23 cellular contexts compared by ENCODE assay signal in the genomic region with DNA sequence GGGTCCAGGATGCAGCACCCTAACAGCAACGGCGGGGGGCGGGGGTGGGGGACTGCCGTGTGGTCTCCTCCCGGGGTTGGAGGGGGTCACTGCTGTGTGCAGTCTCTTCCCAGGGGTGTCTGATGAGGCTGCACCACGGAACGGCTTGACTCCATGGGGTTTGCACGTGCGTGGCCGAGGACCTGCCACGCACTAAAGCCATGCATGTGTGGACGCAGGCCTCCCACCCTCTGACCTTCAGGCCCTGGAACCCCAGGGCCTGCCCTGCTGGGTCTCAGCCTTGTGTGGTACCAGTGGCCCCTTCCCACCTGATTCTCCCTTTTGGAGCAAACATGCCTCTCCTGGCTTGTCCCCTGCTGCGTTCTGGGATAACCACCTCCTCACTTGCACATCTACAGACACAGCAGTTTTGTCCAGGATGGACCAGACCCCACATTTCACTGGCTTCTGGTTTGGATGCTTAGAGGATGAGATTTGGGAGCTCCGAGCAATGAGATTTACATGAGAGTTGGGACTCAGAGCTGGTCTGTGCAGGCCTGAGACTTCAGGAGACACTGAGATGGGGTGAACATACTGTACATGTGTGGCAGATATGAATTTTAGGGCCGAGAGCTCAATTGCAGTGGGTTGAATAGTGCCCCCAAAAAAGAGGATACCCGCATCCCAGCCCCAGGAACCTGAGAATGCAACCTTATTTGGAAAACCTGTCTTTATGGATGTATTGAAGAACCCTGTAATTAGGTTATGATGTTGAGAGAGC. TPM values are rescaled to one million over a fixed set of nuclear protein-coding genes. Genes with fewer than 3 reads are reported as not detected.
A peak's percentile ranks its signal among the peaks of the same experiment; 100 is the strongest.
DNase-seq lines count a peak whose midpoint lies in the region; ATAC-seq, FAIRE-seq and TF ChIP-seq lines count a peak whose summit lies in the region.
"Had no signal": no experiment of that assay in that cellular context is flagged by ENCODE, and none has a peak within 500 bp of the region (broad histone marks: within the 10 kb centered on the region; RNA-seq: fewer than 3 reads in every experiment).

No MANE protein-coding gene starts in this region.

- H3K27me3 Mint-ChIP-seq in activated naive CD4-positive, alpha-beta T cell treated with anti-CD3 and anti-CD28 coated beads, Interleukin-2, amount 50 U/mL, for 24 hours: no peaks in the 10 kb centered on the region
- peaks cover 5% of the 10 kb centered on the region for H3K27me3 Mint-ChIP-seq in neural progenitor cell (ENCODE audit: insufficient read depth, low read depth)
- H3K27me3 Mint-ChIP-seq: CD4-positive, alpha-beta T cell had no signal

- no peaks in the 10 kb centered on the region for H3K4me1 Mint-ChIP-seq in activated naive CD4-positive, alpha-beta T cell treated with anti-CD3 and anti-CD28 coated beads, Interleukin-2, amount 50 U/mL, for 24 hours
- peaks cover 2% of the 10 kb centered on the region for H3K4me1 Mint-ChIP-seq in neural progenitor cell
- H3K4me1 Mint-ChIP-seq: GM23338 had no signal

- H2BK20ac ChIP-seq in H1 (ENCODE audit: low read length): no peak overlapping the region

- no peak overlapping the region for H2BK15ac ChIP-seq in H1 (ENCODE audit: low read length)

- no peaks in the 10 kb centered on the region for H3K27me3 ChIP-seq in H7 (ENCODE audit: control insufficient read depth, insufficient read depth, low read length)
- H3K27me3 ChIP-seq in H1 (replicated peaks in 1 of 4; ENCODE audit: control insufficient read depth in 3 of 4, extremely low read depth in 1 of 4, insufficient read depth in 3 of 4, low read length in 3 of 4): no peaks in the 10 kb centered on the region
- no peaks in the 10 kb centered on the region for H3K27me3 ChIP-seq in neural progenitor cell

- H2AFZ ChIP-seq in H1 (ENCODE audit: low read length) (no peak overlapping the region), neural progenitor cell (replicated peaks) (no peak overlapping the region)
- H2AFZ ChIP-seq: GM23338 had no signal

- WGBS in H1 (ENCODE audit: extremely low coverage in 1 of 2, insufficient coverage in 1 of 2, insufficient read length in 1 of 2, insufficient replicate concordance in 2 of 2, low coverage in 1 of 2, low lambda C conversion rate in 2 of 2, missing lambda C conversion rate in 1 of 2), 2 experiments: 85% methylated on average over 10 of the region's 16 CpGs; no CpG with 5 or more reads in 1 of the 2 experiments

- H4K5ac ChIP-seq in H1 (ENCODE audit: insufficient read length, low read depth, low read length): no peak overlapping the region

- no peak for TF ChIP-seq EP300 in H1 (IDR thresholded peaks at IDR 0.05; ENCODE audit: borderline replicate concordance in 1 of 2, low read depth in 2 of 2, low read length in 2 of 2)

- no peak for FAIRE-seq in H1 (lab: Jason Lieb, UNC)
- FAIRE-seq: A549, GM12878 had no signal

- H4K8ac ChIP-seq in H1 (ENCODE audit: extremely low read depth, insufficient read depth, low read length): no peak overlapping the region

- no peak overlapping the region for H3K4me3 Mint-ChIP-seq in activated naive CD4-positive, alpha-beta T cell treated with anti-CD3 and anti-CD28 coated beads, Interleukin-2, amount 50 U/mL, for 24 hours
- no peak overlapping the region for H3K4me3 Mint-ChIP-seq in neural progenitor cell
- H3K4me3 Mint-ChIP-seq: CD4-positive, alpha-beta T cell; GM23338 had no signal

- no peak overlapping the region for H2BK5ac ChIP-seq in H1 (ENCODE audit: low read depth, low read length)

- peaks cover 2% of the 10 kb centered on the region; the same call in 1 of the 2 replicates for H3K36me3 ChIP-seq in H7 (replicated peaks; ENCODE audit: control insufficient read depth, insufficient read depth, low read length)
- peaks cover 0 to 19% (median 8%) of the 10 kb centered on the region in 4 experiments; a peak in 4 of 8 replicates for H3K36me3 ChIP-seq in H1 (ENCODE audit: control insufficient read depth in 2 of 4, insufficient read depth in 4 of 4, low read length in 3 of 4)
- no peaks in the 10 kb centered on the region for H3K36me3 ChIP-seq in neural progenitor cell

- no peak for DNase-seq in activated naive CD4-positive, alpha-beta T cell treated with Interleukin-2 at 50 U/mL for 16 hours
- DNase-seq in H7: peak; percentile 49
- DNase-seq in H1 (ENCODE audit: low read depth in 1 of 2, low spot score in 2 of 2): no peak
- DNase-seq in neural progenitor cell (ENCODE audit: low spot score): no peak
- no peak for DNase-seq in NCI-H187 (lab: John Stamatoyannopoulos, UW)
- no peak for DNase-seq in SW480 (ENCODE audit: low spot score)
- DNase-seq: Caco-2; CD4-positive, alpha-beta T cell; EL; KG1; MV-4-11; NCI-H1694 treated with DMSO at 0.1 percent for 48 hours; NCI-H2107; NCI-H2227 treated with DMSO at 0.1 percent for 48 hours; NCI-H510A treated with DMSO at 0.1 percent for 48 hours; NCI-H774; SIG-M5 had no signal

- H3K36me3 Mint-ChIP-seq in activated naive CD4-positive, alpha-beta T cell treated with anti-CD3 and anti-CD28 coated beads, Interleukin-2, amount 50 U/mL, for 24 hours: no peaks in the 10 kb centered on the region
- H3K36me3 Mint-ChIP-seq in neural progenitor cell: no peaks in the 10 kb centered on the region

- H3K79me1 ChIP-seq in H1 (ENCODE audit: low read depth, low read length): peaks cover 7% of the 10 kb centered on the region

- no peak overlapping the region for H2BK12ac ChIP-seq in H1 (ENCODE audit: low read depth, low read length)

- H3K4me3 ChIP-seq in H7 (ENCODE audit: insufficient read depth, low read depth, low read length) (no peak overlapping the region), H1 (ENCODE audit: extremely low read depth in 1 of 4, insufficient read depth in 2 of 4, low read depth in 3 of 4, low read length in 4 of 4) (no peak overlapping the region), neural progenitor cell (no peak overlapping the region)
- H3K4me3 ChIP-seq: A549, GM12878, GM23338 had no signal

- H3K4me1 ChIP-seq in H1 (replicated peaks in 1 of 4; ENCODE audit: control insufficient read depth in 3 of 4, insufficient read depth in 4 of 4, low read length in 3 of 4) (no peaks in the 10 kb centered on the region; a peak in 3 of 7 replicates), neural progenitor cell (no peaks in the 10 kb centered on the region)
- H3K4me1 ChIP-seq: A549, Caco-2 had no signal

- no peak overlapping the region for H3K14ac ChIP-seq in H1 (ENCODE audit: insufficient read length)

- peak overlapping the region; percentile 51 for H3K27ac Mint-ChIP-seq in activated naive CD4-positive, alpha-beta T cell treated with anti-CD3 and anti-CD28 coated beads, Interleukin-2, amount 50 U/mL, for 24 hours
- peak overlapping the region; percentile 82 for H3K27ac Mint-ChIP-seq in neural progenitor cell
- H3K27ac Mint-ChIP-seq: CD4-positive, alpha-beta T cell had no signal

- H3K79me2 ChIP-seq in H1 (ENCODE audit: control insufficient read depth in 1 of 2, insufficient read depth in 2 of 2, low read length in 2 of 2) (peaks cover 0 to 6% of the 10 kb centered on the region in 2 experiments; a peak in 1 of 4 replicates), neural progenitor cell (ENCODE audit: low read depth) (no peaks in the 10 kb centered on the region)

- H3K9ac ChIP-seq in H1 (replicated peaks in 1 of 4; ENCODE audit: extremely low read depth in 1 of 4, low read depth in 3 of 4, low read length in 3 of 4): no peak overlapping the region
- H3K9ac ChIP-seq in neural progenitor cell: no peak overlapping the region

- H3K4me2 ChIP-seq in H1 (ENCODE audit: insufficient read depth in 1 of 2, low read depth in 2 of 2, low read length in 2 of 2): no peak overlapping the region
- H3K4me2 ChIP-seq in neural progenitor cell: no peak overlapping the region
- H3K4me2 ChIP-seq: A549, GM23338 had no signal

- H3F3A ChIP-seq in neural progenitor cell (ENCODE audit: low read depth): no peaks in the 10 kb centered on the region

- H3K23me2 ChIP-seq in H1 (ENCODE audit: low read depth, low read length): no peaks in the 10 kb centered on the region

- CTCF ChIA-PET in H1 (lab: Charles Lee; ENCODE audit: partially characterized antibody): interaction anchor here (0.7 to 1.4 kb wide), 7 partner anchors 12 to 102 kb away, joined by 3 to 4 read pairs (median 3); no protein-coding TSS in a partner anchor

- peaks cover 3 to 10% of the 10 kb centered on the region in 2 experiments for H4K20me1 ChIP-seq in H1 (replicated peaks in 1 of 2; ENCODE audit: control insufficient read depth in 1 of 2, insufficient read depth in 2 of 2, low read length in 2 of 2)
- peaks cover 8% of the 10 kb centered on the region for H4K20me1 ChIP-seq in neural progenitor cell (ENCODE audit: low read depth)

- no peak for ATAC-seq in GM19395 (IDR thresholded peaks at IDR 0.05; ENCODE audit: unreplicated experiment)
- ATAC-seq: GM12878, GM23338 had no signal

- H3K56ac ChIP-seq in H1 (replicated peaks; ENCODE audit: insufficient read length, low read depth, low read length): no peak overlapping the region

- H3K27ac ChIP-seq in H1 (ENCODE audit: low read depth, low read length) (no peak overlapping the region; the same call in 1 of the 2 replicates), neural progenitor cell (no peak overlapping the region)
- H3K27ac ChIP-seq: A549 had no signal

- no peak for TF ChIP-seq POLR2A in H1 (IDR thresholded peaks at IDR 0.05; ENCODE audit: control extremely low read depth in 1 of 2, low read depth in 2 of 2, low read length in 2 of 2)

- POLR2A ChIA-PET in H1 (lab: Charles Lee; ENCODE audit: partially characterized antibody): interaction anchor here (1.4 kb wide), 1 partner anchor 28 kb away, joined by 4 read pairs; no protein-coding TSS in a partner anchor

- H4K91ac ChIP-seq in H1 (replicated peaks; ENCODE audit: insufficient read length, low read length): no peak overlapping the region

- no peak overlapping the region for H3K18ac ChIP-seq in H1 (ENCODE audit: extremely low read depth, low read length)

- H3K9me3 Mint-ChIP-seq in activated naive CD4-positive, alpha-beta T cell treated with anti-CD3 and anti-CD28 coated beads, Interleukin-2, amount 50 U/mL, for 24 hours: no peaks in the 10 kb centered on the region
- H3K9me3 Mint-ChIP-seq in neural progenitor cell: no peaks in the 10 kb centered on the region
- H3K9me3 Mint-ChIP-seq: CD4-positive, alpha-beta T cell; GM23338 had no signal

- TF ChIP-seq CTCF in H1 (IDR thresholded peaks at IDR 0.05; ENCODE audit: control extremely low read depth in 1 of 3, insufficient read depth in 1 of 3, low read depth in 1 of 3, low read length in 3 of 3) (no peak), neural progenitor cell (IDR thresholded peaks at IDR 0.05) (no peak)

- no peak overlapping the region for H2AK5ac ChIP-seq in H1 (ENCODE audit: low read depth, low read length)

- H2BK120ac ChIP-seq in H1 (replicated peaks; ENCODE audit: low read depth, low read length): no peak overlapping the region

- H3K23ac ChIP-seq in H1 (ENCODE audit: insufficient read length): no peak overlapping the region

- no peak overlapping the region for H3K4ac ChIP-seq in H1 (replicated peaks; ENCODE audit: insufficient read length, low read depth, low read length)

- H3K9me3 ChIP-seq in H1 (ENCODE audit: insufficient read depth in 2 of 2, low read depth in 1 of 2, low read length in 1 of 2) (no peaks in the 10 kb centered on the region), neural progenitor cell (ENCODE audit: low read depth) (no peaks in the 10 kb centered on the region)
- H3K9me3 ChIP-seq: A549, Caco-2 had no signal

- no peak for TF ChIP-seq RAD21 in H1 (IDR thresholded peaks at IDR 0.05 in 1 of 2, conservative IDR thresholded peaks at IDR 0.05 in 1 of 2; ENCODE audit: low read depth in 2 of 2, low read length in 2 of 2)

RNA-seq across cellular contexts. Expression of gene SLC12A7, which starts 45.8 kb away (rescaled TPM):
- total RNA-seq in H7 (2014; rRNA removed; shearing (Covaris generic)): 17.7 and 19.8 TPM in 2 replicates
- 38.6 and 39.7 TPM in 2 replicates for total RNA-seq in H1 (2021; fragmentation: NEBNext Ultra II Directional; extraction: Animal tissue kit (Norgen Biotek cat#: 25700))
- 23.5 and 37.5 TPM in 2 replicates for polyA plus RNA-seq in H1 (2011; rRNA removed)
- 26.4 TPM for polyA plus RNA-seq in H1 (2011; cell fraction: cytosol; rRNA removed)
- polyA plus RNA-seq in H1 (2011; cell fraction: nucleus; rRNA removed): 181 TPM
- polyA plus RNA-seq in H1 (2012, experiment 1 of 2): 27.4 to 47.0 TPM (median 38.9 TPM) in 4 replicates
- 19.5 TPM for polyA plus RNA-seq in H1 (2012, experiment 2 of 2)
- 27.2 TPM for polyA plus RNA-seq in H1 (2013, experiment 1 of 2)
- 24.9 TPM for polyA plus RNA-seq in H1 (2013, experiment 2 of 2)
- 23.8 and 28.1 TPM in 2 replicates for polyA minus RNA-seq in H1 (2011; rRNA and poly(A)+ RNA removed)
- 33.8 TPM for polyA minus RNA-seq in H1 (2011; cell fraction: cytosol; rRNA and poly(A)+ RNA removed)
- polyA minus RNA-seq in H1 (2011; cell fraction: nucleus; rRNA and poly(A)+ RNA removed): 44.5 TPM
- 7.5 and 27.3 TPM in 2 replicates for total RNA-seq in neural progenitor cell (ENCODE audit: low replicate concordance)

RNA-seq across cellular contexts. Expression of gene NKD2, which starts 57.5 kb away (rescaled TPM):
- total RNA-seq in H7 (2014; rRNA removed; shearing (Covaris generic)): 4.9 and 5.7 TPM in 2 replicates
- 6.3 and 7.9 TPM in 2 replicates for total RNA-seq in H1 (2021; fragmentation: NEBNext Ultra II Directional; extraction: Animal tissue kit (Norgen Biotek cat#: 25700))
- 5.5 and 7.8 TPM in 2 replicates for polyA plus RNA-seq in H1 (2011; rRNA removed)
- 6.4 TPM for polyA plus RNA-seq in H1 (2011; cell fraction: cytosol; rRNA removed)
- 32.5 TPM for polyA plus RNA-seq in H1 (2011; cell fraction: nucleus; rRNA removed)
- polyA plus RNA-seq in H1 (2012, experiment 1 of 2): 3.0 to 8.7 TPM (median 8.2 TPM) in 4 replicates
- polyA plus RNA-seq in H1 (2012, experiment 2 of 2): 3.8 TPM
- 6.7 TPM for polyA plus RNA-seq in H1 (2013, experiment 1 of 2)
- 5.7 TPM for polyA plus RNA-seq in H1 (2013, experiment 2 of 2)
- 1.2 and 1.3 TPM in 2 replicates for polyA minus RNA-seq in H1 (2011; rRNA and poly(A)+ RNA removed)
- polyA minus RNA-seq in H1 (2011; cell fraction: cytosol; rRNA and poly(A)+ RNA removed): 3.6 TPM
- 4.4 TPM for polyA minus RNA-seq in H1 (2011; cell fraction: nucleus; rRNA and poly(A)+ RNA removed)
- 1.3 and 3.2 TPM in 2 replicates for total RNA-seq in neural progenitor cell (ENCODE audit: low replicate concordance)
- polyA plus RNA-seq: BJ had no signal
